In the genomic region with DNA sequence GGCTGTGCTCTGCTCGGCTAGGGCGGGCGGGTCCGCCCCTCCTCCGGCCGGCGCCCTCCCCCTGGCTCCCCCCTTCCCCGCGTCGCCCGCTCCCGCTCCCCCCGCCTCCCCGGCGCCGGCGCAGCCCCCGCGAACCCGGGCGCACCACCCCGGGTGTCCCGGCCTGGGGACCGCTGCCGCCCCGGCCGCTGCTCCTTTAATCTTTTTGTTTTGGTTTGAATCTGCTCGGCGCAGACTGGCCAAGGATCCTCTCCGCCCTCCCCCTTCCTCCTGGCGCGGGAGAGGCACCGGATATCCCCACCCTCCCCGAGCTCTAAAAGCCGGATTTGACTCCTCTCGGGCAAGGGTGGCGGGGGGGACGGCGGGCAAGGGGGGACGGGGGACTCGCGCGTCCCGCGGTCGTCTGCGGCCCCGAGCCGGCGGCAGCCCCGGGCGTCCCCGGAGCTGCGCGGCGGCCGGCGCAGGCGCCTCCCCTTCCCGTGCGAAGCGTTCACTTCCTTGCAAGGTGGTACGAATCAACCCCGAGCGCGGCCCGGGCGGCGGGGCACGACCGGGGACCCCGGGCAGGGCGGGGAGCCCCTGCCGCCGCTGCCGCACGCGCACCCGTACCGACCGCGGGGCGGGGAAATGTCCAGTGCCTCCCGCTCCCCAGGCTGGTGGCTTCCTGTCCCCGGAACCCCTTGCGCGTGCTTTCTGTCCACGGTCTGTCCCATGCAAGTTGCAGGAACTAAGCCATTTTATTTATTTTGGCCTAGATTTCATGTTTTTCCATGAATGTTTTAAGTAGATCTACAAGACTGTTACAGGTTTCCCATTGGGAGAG, we compare ENCODE assay signal across 1 cellular context.
A peak's percentile ranks its signal among the peaks of the same experiment; 100 is the strongest.
TF ChIP-seq lines count a peak whose summit lies in the region.

A gene with protein sequence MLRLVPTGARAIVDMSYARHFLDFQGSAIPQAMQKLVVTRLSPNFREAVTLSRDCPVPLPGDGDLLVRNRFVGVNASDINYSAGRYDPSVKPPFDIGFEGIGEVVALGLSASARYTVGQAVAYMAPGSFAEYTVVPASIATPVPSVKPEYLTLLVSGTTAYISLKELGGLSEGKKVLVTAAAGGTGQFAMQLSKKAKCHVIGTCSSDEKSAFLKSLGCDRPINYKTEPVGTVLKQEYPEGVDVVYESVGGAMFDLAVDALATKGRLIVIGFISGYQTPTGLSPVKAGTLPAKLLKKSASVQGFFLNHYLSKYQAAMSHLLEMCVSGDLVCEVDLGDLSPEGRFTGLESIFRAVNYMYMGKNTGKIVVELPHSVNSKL (minus strand): TSS at position 11 of the 823 bp plus-strand sequence. CDS start 81 bp downstream, outside the sequence.

TF ChIP-seq in HepG2, 621 proteins besides CTCF, POLR2A, EP300 and RAD21 (continued from another document and continues in another):
- TF ChIP-seq, protein P1, sequence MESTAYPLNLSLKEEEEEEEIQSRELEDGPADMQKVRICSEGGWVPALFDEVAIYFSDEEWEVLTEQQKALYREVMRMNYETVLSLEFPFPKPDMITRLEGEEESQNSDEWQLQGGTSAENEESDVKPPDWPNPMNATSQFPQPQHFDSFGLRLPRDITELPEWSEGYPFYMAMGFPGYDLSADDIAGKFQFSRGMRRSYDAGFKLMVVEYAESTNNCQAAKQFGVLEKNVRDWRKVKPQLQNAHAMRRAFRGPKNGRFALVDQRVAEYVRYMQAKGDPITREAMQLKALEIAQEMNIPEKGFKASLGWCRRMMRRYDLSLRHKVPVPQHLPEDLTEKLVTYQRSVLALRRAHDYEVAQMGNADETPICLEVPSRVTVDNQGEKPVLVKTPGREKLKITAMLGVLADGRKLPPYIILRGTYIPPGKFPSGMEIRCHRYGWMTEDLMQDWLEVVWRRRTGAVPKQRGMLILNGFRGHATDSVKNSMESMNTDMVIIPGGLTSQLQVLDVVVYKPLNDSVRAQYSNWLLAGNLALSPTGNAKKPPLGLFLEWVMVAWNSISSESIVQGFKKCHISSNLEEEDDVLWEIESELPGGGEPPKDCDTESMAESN (CRISPR knock-in tag; conservative IDR thresholded peaks at IDR 0.05), result no peak
- TF ChIP-seq TARDBP (CRISPR knock-in tag; IDR thresholded peaks at IDR 0.05) (no peak), ZNF552 (CRISPR knock-in tag; IDR thresholded peaks at IDR 0.05; ENCODE audit: borderline replicate concordance) (no peak), SETDB1 (CRISPR knock-in tag; IDR thresholded peaks at IDR 0.05; ENCODE audit: borderline replicate concordance) (no peak), CEBPG (CRISPR knock-in tag; IDR thresholded peaks at IDR 0.05) (no peak), AGO2 (optimal IDR thresholded peaks at IDR 0.05; ENCODE audit: low read depth, low read length) (no peak), SMAD9 (CRISPR knock-in tag; IDR thresholded peaks at IDR 0.05) (no peak), KDM1A (CRISPR knock-in tag; IDR thresholded peaks at IDR 0.05) (no peak), NFE2L1 (CRISPR knock-in tag; IDR thresholded peaks at IDR 0.05; ENCODE audit: borderline replicate concordance) (no peak), HOXA5 (CRISPR knock-in tag; IDR thresholded peaks at IDR 0.05) (0 out of 2 replicates have a peak, but pooled peaks have one; percentile 12), EEA1 (CRISPR knock-in tag; IDR thresholded peaks at IDR 0.05; ENCODE audit: borderline replicate concordance) (no peak), XRCC5 (optimal IDR thresholded peaks at IDR 0.05; ENCODE audit: low read length) (no peak), RXRB (CRISPR knock-in tag; IDR thresholded peaks at IDR 0.05; ENCODE audit: borderline replicate concordance) (no peak), ZNF441 (CRISPR knock-in tag; IDR thresholded peaks at IDR 0.05; ENCODE audit: borderline replicate concordance) (peak; percentile 16; the same call in 1 of the 2 replicates), MYC (CRISPR knock-in tag; IDR thresholded peaks at IDR 0.05; ENCODE audit: borderline replicate concordance) (peak; percentile 61; the same call in 1 of the 2 replicates), ZNF747 (CRISPR knock-in tag; IDR thresholded peaks at IDR 0.05; ENCODE audit: borderline replicate concordance) (no peak), HNRNPUL1 (IDR thresholded peaks at IDR 0.05; ENCODE audit: low read depth, low read length) (no peak), ZFAT (CRISPR knock-in tag; conservative IDR thresholded peaks at IDR 0.05) (no peak), ZMYM4 (CRISPR knock-in tag; IDR thresholded peaks at IDR 0.05) (peak; percentile 42; the same call in 1 of the 2 replicates), ISX (CRISPR knock-in tag; conservative IDR thresholded peaks at IDR 0.05) (no peak), ZNF614 (CRISPR knock-in tag; IDR thresholded peaks at IDR 0.05; ENCODE audit: borderline replicate concordance) (no peak), NCOA1 (CRISPR knock-in tag; IDR thresholded peaks at IDR 0.05) (no peak), CENPT (CRISPR knock-in tag; IDR thresholded peaks at IDR 0.05; ENCODE audit: low read depth) (no peak), ZNF251 (CRISPR knock-in tag; IDR thresholded peaks at IDR 0.05) (no peak), YEATS4 (CRISPR knock-in tag; IDR thresholded peaks at IDR 0.05; ENCODE audit: borderline replicate concordance) (peak; percentile 50), FLYWCH1 (CRISPR knock-in tag; IDR thresholded peaks at IDR 0.05) (no peak), SOX13 (IDR thresholded peaks at IDR 0.05) (no peak), SOX13 (CRISPR knock-in tag; conservative IDR thresholded peaks at IDR 0.05 in 1 of 2, IDR thresholded peaks at IDR 0.05 in 1 of 2) (no peak), NFE2 (CRISPR knock-in tag; IDR thresholded peaks at IDR 0.05) (no peak), POLR2G (IDR thresholded peaks at IDR 0.05; ENCODE audit: low read depth, low read length) (peak; percentile 61), ZNF724P (CRISPR knock-in tag; IDR thresholded peaks at IDR 0.05; ENCODE audit: borderline replicate concordance) (no peak), U2AF1 (optimal IDR thresholded peaks at IDR 0.05; ENCODE audit: low read depth, low read length) (no peak), YEATS2 (CRISPR knock-in tag; IDR thresholded peaks at IDR 0.05; ENCODE audit: borderline replicate concordance) (no peak), HES4 (CRISPR knock-in tag; IDR thresholded peaks at IDR 0.05; ENCODE audit: borderline replicate concordance) (no peak), PHF21A (CRISPR knock-in tag; IDR thresholded peaks at IDR 0.05) (peak; percentile 10; the same call in 1 of the 2 replicates), ZNF670 (CRISPR knock-in tag; IDR thresholded peaks at IDR 0.05; ENCODE audit: borderline replicate concordance) (0 out of 2 replicates have a peak, but pooled peaks have one; percentile 24)
- TF ChIP-seq, protein P2, sequence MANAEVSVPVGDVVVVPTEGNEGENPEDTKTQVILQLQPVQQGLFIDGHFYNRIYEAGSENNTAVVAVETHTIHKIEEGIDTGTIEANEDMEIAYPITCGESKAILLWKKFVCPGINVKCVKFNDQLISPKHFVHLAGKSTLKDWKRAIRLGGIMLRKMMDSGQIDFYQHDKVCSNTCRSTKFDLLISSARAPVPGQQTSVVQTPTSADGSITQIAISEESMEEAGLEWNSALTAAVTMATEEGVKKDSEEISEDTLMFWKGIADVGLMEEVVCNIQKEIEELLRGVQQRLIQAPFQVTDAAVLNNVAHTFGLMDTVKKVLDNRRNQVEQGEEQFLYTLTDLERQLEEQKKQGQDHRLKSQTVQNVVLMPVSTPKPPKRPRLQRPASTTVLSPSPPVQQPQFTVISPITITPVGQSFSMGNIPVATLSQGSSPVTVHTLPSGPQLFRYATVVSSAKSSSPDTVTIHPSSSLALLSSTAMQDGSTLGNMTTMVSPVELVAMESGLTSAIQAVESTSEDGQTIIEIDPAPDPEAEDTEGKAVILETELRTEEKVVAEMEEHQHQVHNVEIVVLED (CRISPR knock-in tag; IDR thresholded peaks at IDR 0.05; ENCODE audit: borderline replicate concordance), result no peak
- TF ChIP-seq, protein P3, sequence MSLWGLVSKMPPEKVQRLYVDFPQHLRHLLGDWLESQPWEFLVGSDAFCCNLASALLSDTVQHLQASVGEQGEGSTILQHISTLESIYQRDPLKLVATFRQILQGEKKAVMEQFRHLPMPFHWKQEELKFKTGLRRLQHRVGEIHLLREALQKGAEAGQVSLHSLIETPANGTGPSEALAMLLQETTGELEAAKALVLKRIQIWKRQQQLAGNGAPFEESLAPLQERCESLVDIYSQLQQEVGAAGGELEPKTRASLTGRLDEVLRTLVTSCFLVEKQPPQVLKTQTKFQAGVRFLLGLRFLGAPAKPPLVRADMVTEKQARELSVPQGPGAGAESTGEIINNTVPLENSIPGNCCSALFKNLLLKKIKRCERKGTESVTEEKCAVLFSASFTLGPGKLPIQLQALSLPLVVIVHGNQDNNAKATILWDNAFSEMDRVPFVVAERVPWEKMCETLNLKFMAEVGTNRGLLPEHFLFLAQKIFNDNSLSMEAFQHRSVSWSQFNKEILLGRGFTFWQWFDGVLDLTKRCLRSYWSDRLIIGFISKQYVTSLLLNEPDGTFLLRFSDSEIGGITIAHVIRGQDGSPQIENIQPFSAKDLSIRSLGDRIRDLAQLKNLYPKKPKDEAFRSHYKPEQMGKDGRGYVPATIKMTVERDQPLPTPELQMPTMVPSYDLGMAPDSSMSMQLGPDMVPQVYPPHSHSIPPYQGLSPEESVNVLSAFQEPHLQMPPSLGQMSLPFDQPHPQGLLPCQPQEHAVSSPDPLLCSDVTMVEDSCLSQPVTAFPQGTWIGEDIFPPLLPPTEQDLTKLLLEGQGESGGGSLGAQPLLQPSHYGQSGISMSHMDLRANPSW (CRISPR knock-in tag; IDR thresholded peaks at IDR 0.05; ENCODE audit: borderline replicate concordance), result no peak
- TF ChIP-seq, protein P4, sequence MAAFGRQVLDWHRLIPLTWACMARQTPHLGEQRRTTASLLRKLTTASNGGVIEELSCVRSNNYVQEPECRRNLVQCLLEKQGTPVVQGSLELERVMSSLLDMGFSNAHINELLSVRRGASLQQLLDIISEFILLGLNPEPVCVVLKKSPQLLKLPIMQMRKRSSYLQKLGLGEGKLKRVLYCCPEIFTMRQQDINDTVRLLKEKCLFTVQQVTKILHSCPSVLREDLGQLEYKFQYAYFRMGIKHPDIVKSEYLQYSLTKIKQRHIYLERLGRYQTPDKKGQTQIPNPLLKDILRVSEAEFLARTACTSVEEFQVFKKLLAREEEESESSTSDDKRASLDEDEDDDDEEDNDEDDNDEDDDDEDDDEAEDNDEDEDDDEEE (CRISPR knock-in tag; IDR thresholded peaks at IDR 0.05), result no peak
- TF ChIP-seq, protein P5, sequence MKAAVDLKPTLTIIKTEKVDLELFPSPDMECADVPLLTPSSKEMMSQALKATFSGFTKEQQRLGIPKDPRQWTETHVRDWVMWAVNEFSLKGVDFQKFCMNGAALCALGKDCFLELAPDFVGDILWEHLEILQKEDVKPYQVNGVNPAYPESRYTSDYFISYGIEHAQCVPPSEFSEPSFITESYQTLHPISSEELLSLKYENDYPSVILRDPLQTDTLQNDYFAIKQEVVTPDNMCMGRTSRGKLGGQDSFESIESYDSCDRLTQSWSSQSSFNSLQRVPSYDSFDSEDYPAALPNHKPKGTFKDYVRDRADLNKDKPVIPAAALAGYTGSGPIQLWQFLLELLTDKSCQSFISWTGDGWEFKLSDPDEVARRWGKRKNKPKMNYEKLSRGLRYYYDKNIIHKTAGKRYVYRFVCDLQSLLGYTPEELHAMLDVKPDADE (CRISPR knock-in tag; IDR thresholded peaks at IDR 0.05), result no peak
- TF ChIP-seq, protein P6, sequence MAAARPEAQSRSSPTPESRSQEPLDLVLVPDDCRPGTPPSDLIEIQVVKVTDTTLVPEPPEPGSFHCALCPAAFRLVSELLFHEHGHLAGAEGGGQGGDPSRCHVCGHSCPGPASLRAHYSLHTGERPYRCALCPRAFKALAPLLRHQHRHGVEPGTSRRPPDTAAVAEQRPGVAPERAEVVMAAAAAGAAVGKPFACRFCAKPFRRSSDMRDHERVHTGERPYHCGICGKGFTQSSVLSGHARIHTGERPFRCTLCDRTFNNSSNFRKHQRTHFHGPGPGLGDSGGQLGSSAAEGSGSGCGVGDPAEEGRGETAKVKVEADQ (CRISPR knock-in tag; IDR thresholded peaks at IDR 0.05; ENCODE audit: borderline replicate concordance), result no peak
- TF ChIP-seq, protein P7, sequence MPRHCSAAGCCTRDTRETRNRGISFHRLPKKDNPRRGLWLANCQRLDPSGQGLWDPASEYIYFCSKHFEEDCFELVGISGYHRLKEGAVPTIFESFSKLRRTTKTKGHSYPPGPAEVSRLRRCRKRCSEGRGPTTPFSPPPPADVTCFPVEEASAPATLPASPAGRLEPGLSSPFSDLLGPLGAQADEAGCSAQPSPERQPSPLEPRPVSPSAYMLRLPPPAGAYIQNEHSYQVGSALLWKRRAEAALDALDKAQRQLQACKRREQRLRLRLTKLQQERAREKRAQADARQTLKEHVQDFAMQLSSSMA (CRISPR knock-in tag; IDR thresholded peaks at IDR 0.05), result no peak
- TF ChIP-seq, protein P8, sequence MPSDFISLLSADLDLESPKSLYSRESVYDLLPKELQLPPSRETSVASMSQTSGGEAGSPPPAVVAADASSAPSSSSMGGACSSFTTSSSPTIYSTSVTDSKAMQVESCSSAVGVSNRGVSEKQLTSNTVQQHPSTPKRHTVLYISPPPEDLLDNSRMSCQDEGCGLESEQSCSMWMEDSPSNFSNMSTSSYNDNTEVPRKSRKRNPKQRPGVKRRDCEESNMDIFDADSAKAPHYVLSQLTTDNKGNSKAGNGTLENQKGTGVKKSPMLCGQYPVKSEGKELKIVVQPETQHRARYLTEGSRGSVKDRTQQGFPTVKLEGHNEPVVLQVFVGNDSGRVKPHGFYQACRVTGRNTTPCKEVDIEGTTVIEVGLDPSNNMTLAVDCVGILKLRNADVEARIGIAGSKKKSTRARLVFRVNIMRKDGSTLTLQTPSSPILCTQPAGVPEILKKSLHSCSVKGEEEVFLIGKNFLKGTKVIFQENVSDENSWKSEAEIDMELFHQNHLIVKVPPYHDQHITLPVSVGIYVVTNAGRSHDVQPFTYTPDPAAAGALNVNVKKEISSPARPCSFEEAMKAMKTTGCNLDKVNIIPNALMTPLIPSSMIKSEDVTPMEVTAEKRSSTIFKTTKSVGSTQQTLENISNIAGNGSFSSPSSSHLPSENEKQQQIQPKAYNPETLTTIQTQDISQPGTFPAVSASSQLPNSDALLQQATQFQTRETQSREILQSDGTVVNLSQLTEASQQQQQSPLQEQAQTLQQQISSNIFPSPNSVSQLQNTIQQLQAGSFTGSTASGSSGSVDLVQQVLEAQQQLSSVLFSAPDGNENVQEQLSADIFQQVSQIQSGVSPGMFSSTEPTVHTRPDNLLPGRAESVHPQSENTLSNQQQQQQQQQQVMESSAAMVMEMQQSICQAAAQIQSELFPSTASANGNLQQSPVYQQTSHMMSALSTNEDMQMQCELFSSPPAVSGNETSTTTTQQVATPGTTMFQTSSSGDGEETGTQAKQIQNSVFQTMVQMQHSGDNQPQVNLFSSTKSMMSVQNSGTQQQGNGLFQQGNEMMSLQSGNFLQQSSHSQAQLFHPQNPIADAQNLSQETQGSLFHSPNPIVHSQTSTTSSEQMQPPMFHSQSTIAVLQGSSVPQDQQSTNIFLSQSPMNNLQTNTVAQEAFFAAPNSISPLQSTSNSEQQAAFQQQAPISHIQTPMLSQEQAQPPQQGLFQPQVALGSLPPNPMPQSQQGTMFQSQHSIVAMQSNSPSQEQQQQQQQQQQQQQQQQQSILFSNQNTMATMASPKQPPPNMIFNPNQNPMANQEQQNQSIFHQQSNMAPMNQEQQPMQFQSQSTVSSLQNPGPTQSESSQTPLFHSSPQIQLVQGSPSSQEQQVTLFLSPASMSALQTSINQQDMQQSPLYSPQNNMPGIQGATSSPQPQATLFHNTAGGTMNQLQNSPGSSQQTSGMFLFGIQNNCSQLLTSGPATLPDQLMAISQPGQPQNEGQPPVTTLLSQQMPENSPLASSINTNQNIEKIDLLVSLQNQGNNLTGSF (CRISPR knock-in tag; IDR thresholded peaks at IDR 0.05), result no peak
